Comparison of ENCODE assay signal across 19 cellular contexts in genomic region chr5:173751266-173751600, GRCh38.
DNase-seq lines count a peak whose midpoint lies in the region; ATAC-seq and TF ChIP-seq lines count a peak whose summit lies in the region.
"Had no signal": no experiment of that assay in that cellular context is flagged by ENCODE, and none has a peak within 500 bp of the region (broad histone marks: within the 10 kb centered on the region; RNA-seq: fewer than 3 reads in every experiment).

No MANE protein-coding gene starts in this region.

- DNase-seq in activated B cell treated with CpG ODN at 0.5 μM for 24 hours: no peak
- no peak for DNase-seq in LoVo (ENCODE audit: low spot score)
- no peak for DNase-seq in stimulated activated CD4-positive, alpha-beta T cell treated with anti-CD3 and anti-CD28 coated beads, Interleukin-4, amount 100 ng/mL, for 24 hours
- DNase-seq in activated CD4-positive, alpha-beta memory T cell treated with anti-CD3 and anti-CD28 coated beads for 36 hours: no peak
- DNase-seq: AML-193; CD4-positive, alpha-beta T cell; KG1; MM.1S; NCI-H1105; NCI-H1930; NCI-H2171; NCI-H446 treated with DMSO at 0.1 percent for 48 hours; NCI-H82; SHP77 treated with DMSO at 0.1 percent for 48 hours; T-helper 17 cell had no signal

- H3K27ac Mint-ChIP-seq in activated B cell treated with CpG ODN at 0.5 μM for 24 hours: peak overlapping the region; percentile 32
- H3K27ac Mint-ChIP-seq in stimulated activated memory B cell treated with anti-CD40 and anti-IgM and Interleukin-4, amounts not matched to agents 10 μg/mL and 1 μg/mL and 100 μg/mL, for 72 hours: peak overlapping the region; percentile 44
- no peak overlapping the region for H3K27ac Mint-ChIP-seq in activated CD4-positive, alpha-beta memory T cell treated with anti-CD3 and anti-CD28 coated beads for 36 hours
- H3K27ac Mint-ChIP-seq: CD4-positive, alpha-beta T cell; T-helper 17 cell had no signal

- no peaks in the 10 kb centered on the region for H3K9me3 Mint-ChIP-seq in activated B cell treated with CpG ODN at 0.5 μM for 24 hours
- no peaks in the 10 kb centered on the region for H3K9me3 Mint-ChIP-seq in stimulated activated memory B cell treated with anti-CD40 and anti-IgM and Interleukin-4, amounts not matched to agents 10 μg/mL and 1 μg/mL and 100 μg/mL, for 72 hours
- no peaks in the 10 kb centered on the region for H3K9me3 Mint-ChIP-seq in activated CD4-positive, alpha-beta memory T cell treated with anti-CD3 and anti-CD28 coated beads for 36 hours
- H3K9me3 Mint-ChIP-seq: CD4-positive, alpha-beta T cell had no signal

- CTCF ChIA-PET in activated B cell treated with CpG ODN at 0.5 μM for 24 hours (lab: Charles Lee): no interaction called here
- CTCF ChIA-PET in activated CD4-positive, alpha-beta memory T cell treated with anti-CD3 and anti-CD28 coated beads for 36 hours (lab: Charles Lee): no interaction called here

- H3K36me3 Mint-ChIP-seq in activated B cell treated with CpG ODN at 0.5 μM for 24 hours (ENCODE audit: low read depth): no peaks in the 10 kb centered on the region
- no peaks in the 10 kb centered on the region for H3K36me3 Mint-ChIP-seq in stimulated activated memory B cell treated with anti-CD40 and anti-IgM and Interleukin-4, amounts not matched to agents 10 μg/mL and 1 μg/mL and 100 μg/mL, for 72 hours
- no peaks in the 10 kb centered on the region for H3K36me3 Mint-ChIP-seq in activated CD4-positive, alpha-beta memory T cell treated with anti-CD3 and anti-CD28 coated beads for 36 hours

- no peak overlapping the region for H3K4me3 Mint-ChIP-seq in activated B cell treated with CpG ODN at 0.5 μM for 24 hours
- H3K4me3 Mint-ChIP-seq in stimulated activated memory B cell treated with anti-CD40 and anti-IgM and Interleukin-4, amounts not matched to agents 10 μg/mL and 1 μg/mL and 100 μg/mL, for 72 hours: no peak overlapping the region
- H3K4me3 Mint-ChIP-seq in activated CD4-positive, alpha-beta memory T cell treated with anti-CD3 and anti-CD28 coated beads for 36 hours: no peak overlapping the region
- H3K4me3 Mint-ChIP-seq: CD4-positive, alpha-beta T cell; T-helper 17 cell had no signal

- peaks cover 26% of the 10 kb centered on the region for H3K4me1 Mint-ChIP-seq in activated B cell treated with CpG ODN at 0.5 μM for 24 hours
- peaks cover 22% of the 10 kb centered on the region for H3K4me1 Mint-ChIP-seq in stimulated activated memory B cell treated with anti-CD40 and anti-IgM and Interleukin-4, amounts not matched to agents 10 μg/mL and 1 μg/mL and 100 μg/mL, for 72 hours
- H3K4me1 Mint-ChIP-seq in activated CD4-positive, alpha-beta memory T cell treated with anti-CD3 and anti-CD28 coated beads for 36 hours (ENCODE audit: low read depth): no peaks in the 10 kb centered on the region

- POLR2A ChIA-PET in activated B cell treated with CpG ODN at 0.5 μM for 24 hours (lab: Charles Lee): no interaction called here
- POLR2A ChIA-PET in activated CD4-positive, alpha-beta memory T cell treated with anti-CD3 and anti-CD28 coated beads for 36 hours (lab: Charles Lee): no interaction called here

- ATAC-seq in GM18520 (IDR thresholded peaks at IDR 0.05; ENCODE audit: unreplicated experiment) (peak; percentile 50), GM21390 (IDR thresholded peaks at IDR 0.05; ENCODE audit: unreplicated experiment) (peak; percentile 17), activated B cell treated with CpG ODN at 0.5 μM for 24 hours (ENCODE audit: low read depth) (peak; percentile 58)
- peak; percentile 79 for ATAC-seq in stimulated activated memory B cell treated with anti-CD40 and anti-IgM and Interleukin-4, amounts not matched to agents 10 μg/mL and 1 μg/mL and 100 μg/mL, for 72 hours
- ATAC-seq: HCT116, T-helper 17 cell had no signal

- intact Hi-C loops in activated B cell treated with CpG ODN at 0.5 μM for 24 hours (cut with micrococcal nuclease): no loop called here
- intact Hi-C loops in activated CD4-positive, alpha-beta memory T cell treated with anti-CD3 and anti-CD28 coated beads for 36 hours (cut with micrococcal nuclease): no loop called here

- no peaks in the 10 kb centered on the region for H3K27me3 Mint-ChIP-seq in activated B cell treated with CpG ODN at 0.5 μM for 24 hours
- no peaks in the 10 kb centered on the region for H3K27me3 Mint-ChIP-seq in stimulated activated memory B cell treated with anti-CD40 and anti-IgM and Interleukin-4, amounts not matched to agents 10 μg/mL and 1 μg/mL and 100 μg/mL, for 72 hours
- H3K27me3 Mint-ChIP-seq in activated CD4-positive, alpha-beta memory T cell treated with anti-CD3 and anti-CD28 coated beads for 36 hours: peaks cover 2% of the 10 kb centered on the region

- TF ChIP-seq CTCF in activated B cell treated with CpG ODN at 0.5 μM for 24 hours (IDR thresholded peaks at IDR 0.05): no peak

Comparison
In these comparisons a context has a peak if more than half of its experiments do, and no peak if none do; other contexts are left out.
1. ATAC-seq: peak in every context shown above with its lines; median percentile 79 in stimulated activated memory B cell treated with anti-CD40 and anti-IgM and Interleukin-4, amounts not matched to agents 10 μg/mL and 1 μg/mL and 100 μg/mL, for 72 hours; 58 in activated B cell treated with CpG ODN at 0.5 μM for 24 hours; 50 in GM18520; 17 in GM21390.